In the genomic region with DNA sequence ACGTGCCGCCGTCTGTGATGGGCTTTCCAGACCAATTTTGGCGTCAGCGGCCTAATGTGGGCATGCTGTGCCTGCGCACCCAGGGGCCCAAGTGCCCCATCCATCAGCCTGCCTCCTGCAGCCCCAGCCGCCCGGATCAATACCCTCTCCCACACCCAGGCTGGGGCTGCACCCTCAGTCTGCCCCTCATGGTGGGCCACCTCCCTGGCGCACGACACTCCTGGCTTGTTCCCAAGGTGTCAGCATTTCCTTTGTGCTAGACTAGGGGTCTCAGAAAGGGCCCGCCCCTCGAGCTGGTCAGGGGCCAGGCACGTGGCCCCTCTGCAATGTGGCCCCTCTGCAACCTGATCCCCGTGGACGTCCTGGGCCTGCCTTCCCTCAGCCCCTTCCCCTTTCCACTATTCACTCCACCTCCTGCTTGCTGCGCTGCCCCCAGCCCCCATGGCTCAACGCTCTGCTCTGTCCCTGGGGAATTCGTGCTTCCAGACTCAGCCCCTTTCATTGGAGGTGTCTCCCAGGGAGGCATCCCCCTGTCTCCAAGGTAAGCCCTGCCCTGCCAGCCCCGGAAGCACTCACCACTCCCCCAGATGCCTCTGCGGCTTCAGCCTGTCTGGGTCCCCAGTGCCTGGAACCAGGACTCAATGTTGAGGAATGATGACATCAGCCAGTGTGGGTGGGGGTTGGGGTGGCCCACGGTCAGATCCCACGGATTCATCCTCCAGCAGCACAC, we compare ENCODE assay signal across 2 cellular contexts.
TF ChIP-seq lines count a peak whose summit lies in the region.

No MANE protein-coding gene starts in this region.

TF ChIP-seq in GM12891, 5 proteins besides CTCF, POLR2A, EP300 and RAD21:
- TF ChIP-seq POLR2AphosphoS5 (IDR thresholded peaks at IDR 0.05; ENCODE audit: low read depth, low read length) (no peak), TAF1 (IDR thresholded peaks at IDR 0.05; ENCODE audit: low read depth, low read length) (no peak), PAX5 (IDR thresholded peaks at IDR 0.05; ENCODE audit: insufficient read depth, low read length, severe bottlenecking) (no peak), POU2F2 (IDR thresholded peaks at IDR 0.05; ENCODE audit: low read depth, low read length) (no peak), SPI1 (IDR thresholded peaks at IDR 0.05; ENCODE audit: low read depth, low read length) (no peak)

TF ChIP-seq in H1, 55 proteins besides CTCF, POLR2A, EP300 and RAD21:
- TF ChIP-seq SP4 (IDR thresholded peaks at IDR 0.05; ENCODE audit: low read length) (no peak), ZNF274 (IDR thresholded peaks at IDR 0.05; ENCODE audit: borderline replicate concordance, extremely low read depth, low read length) (no peak), SIRT6 (IDR thresholded peaks at IDR 0.05; ENCODE audit: low read length) (no peak), RFX5 (IDR thresholded peaks at IDR 0.05; ENCODE audit: borderline replicate concordance, low read depth, low read length) (no peak), NANOG (IDR thresholded peaks at IDR 0.05; ENCODE audit: insufficient read depth, low read depth, low read length, poor library complexity, severe bottlenecking) (no peak), SUZ12 (IDR thresholded peaks at IDR 0.05; ENCODE audit: low read length) (no peak)
- TF ChIP-seq, protein P1, sequence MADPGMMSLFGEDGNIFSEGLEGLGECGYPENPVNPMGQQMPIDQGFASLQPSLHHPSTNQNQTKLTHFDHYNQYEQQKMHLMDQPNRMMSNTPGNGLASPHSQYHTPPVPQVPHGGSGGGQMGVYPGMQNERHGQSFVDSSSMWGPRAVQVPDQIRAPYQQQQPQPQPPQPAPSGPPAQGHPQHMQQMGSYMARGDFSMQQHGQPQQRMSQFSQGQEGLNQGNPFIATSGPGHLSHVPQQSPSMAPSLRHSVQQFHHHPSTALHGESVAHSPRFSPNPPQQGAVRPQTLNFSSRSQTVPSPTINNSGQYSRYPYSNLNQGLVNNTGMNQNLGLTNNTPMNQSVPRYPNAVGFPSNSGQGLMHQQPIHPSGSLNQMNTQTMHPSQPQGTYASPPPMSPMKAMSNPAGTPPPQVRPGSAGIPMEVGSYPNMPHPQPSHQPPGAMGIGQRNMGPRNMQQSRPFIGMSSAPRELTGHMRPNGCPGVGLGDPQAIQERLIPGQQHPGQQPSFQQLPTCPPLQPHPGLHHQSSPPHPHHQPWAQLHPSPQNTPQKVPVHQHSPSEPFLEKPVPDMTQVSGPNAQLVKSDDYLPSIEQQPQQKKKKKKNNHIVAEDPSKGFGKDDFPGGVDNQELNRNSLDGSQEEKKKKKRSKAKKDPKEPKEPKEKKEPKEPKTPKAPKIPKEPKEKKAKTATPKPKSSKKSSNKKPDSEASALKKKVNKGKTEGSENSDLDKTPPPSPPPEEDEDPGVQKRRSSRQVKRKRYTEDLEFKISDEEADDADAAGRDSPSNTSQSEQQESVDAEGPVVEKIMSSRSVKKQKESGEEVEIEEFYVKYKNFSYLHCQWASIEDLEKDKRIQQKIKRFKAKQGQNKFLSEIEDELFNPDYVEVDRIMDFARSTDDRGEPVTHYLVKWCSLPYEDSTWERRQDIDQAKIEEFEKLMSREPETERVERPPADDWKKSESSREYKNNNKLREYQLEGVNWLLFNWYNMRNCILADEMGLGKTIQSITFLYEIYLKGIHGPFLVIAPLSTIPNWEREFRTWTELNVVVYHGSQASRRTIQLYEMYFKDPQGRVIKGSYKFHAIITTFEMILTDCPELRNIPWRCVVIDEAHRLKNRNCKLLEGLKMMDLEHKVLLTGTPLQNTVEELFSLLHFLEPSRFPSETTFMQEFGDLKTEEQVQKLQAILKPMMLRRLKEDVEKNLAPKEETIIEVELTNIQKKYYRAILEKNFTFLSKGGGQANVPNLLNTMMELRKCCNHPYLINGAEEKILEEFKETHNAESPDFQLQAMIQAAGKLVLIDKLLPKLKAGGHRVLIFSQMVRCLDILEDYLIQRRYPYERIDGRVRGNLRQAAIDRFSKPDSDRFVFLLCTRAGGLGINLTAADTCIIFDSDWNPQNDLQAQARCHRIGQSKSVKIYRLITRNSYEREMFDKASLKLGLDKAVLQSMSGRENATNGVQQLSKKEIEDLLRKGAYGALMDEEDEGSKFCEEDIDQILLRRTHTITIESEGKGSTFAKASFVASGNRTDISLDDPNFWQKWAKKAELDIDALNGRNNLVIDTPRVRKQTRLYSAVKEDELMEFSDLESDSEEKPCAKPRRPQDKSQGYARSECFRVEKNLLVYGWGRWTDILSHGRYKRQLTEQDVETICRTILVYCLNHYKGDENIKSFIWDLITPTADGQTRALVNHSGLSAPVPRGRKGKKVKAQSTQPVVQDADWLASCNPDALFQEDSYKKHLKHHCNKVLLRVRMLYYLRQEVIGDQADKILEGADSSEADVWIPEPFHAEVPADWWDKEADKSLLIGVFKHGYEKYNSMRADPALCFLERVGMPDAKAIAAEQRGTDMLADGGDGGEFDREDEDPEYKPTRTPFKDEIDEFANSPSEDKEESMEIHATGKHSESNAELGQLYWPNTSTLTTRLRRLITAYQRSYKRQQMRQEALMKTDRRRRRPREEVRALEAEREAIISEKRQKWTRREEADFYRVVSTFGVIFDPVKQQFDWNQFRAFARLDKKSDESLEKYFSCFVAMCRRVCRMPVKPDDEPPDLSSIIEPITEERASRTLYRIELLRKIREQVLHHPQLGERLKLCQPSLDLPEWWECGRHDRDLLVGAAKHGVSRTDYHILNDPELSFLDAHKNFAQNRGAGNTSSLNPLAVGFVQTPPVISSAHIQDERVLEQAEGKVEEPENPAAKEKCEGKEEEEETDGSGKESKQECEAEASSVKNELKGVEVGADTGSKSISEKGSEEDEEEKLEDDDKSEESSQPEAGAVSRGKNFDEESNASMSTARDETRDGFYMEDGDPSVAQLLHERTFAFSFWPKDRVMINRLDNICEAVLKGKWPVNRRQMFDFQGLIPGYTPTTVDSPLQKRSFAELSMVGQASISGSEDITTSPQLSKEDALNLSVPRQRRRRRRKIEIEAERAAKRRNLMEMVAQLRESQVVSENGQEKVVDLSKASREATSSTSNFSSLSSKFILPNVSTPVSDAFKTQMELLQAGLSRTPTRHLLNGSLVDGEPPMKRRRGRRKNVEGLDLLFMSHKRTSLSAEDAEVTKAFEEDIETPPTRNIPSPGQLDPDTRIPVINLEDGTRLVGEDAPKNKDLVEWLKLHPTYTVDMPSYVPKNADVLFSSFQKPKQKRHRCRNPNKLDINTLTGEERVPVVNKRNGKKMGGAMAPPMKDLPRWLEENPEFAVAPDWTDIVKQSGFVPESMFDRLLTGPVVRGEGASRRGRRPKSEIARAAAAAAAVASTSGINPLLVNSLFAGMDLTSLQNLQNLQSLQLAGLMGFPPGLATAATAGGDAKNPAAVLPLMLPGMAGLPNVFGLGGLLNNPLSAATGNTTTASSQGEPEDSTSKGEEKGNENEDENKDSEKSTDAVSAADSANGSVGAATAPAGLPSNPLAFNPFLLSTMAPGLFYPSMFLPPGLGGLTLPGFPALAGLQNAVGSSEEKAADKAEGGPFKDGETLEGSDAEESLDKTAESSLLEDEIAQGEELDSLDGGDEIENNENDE (IDR thresholded peaks at IDR 0.05; ENCODE audit: insufficient replicate concordance, low read length) = no peak
- TF ChIP-seq, protein P2, sequence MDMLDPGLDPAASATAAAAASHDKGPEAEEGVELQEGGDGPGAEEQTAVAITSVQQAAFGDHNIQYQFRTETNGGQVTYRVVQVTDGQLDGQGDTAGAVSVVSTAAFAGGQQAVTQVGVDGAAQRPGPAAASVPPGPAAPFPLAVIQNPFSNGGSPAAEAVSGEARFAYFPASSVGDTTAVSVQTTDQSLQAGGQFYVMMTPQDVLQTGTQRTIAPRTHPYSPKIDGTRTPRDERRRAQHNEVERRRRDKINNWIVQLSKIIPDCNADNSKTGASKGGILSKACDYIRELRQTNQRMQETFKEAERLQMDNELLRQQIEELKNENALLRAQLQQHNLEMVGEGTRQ (IDR thresholded peaks at IDR 0.05; ENCODE audit: low read length) = no peak
- TF ChIP-seq, protein P3, sequence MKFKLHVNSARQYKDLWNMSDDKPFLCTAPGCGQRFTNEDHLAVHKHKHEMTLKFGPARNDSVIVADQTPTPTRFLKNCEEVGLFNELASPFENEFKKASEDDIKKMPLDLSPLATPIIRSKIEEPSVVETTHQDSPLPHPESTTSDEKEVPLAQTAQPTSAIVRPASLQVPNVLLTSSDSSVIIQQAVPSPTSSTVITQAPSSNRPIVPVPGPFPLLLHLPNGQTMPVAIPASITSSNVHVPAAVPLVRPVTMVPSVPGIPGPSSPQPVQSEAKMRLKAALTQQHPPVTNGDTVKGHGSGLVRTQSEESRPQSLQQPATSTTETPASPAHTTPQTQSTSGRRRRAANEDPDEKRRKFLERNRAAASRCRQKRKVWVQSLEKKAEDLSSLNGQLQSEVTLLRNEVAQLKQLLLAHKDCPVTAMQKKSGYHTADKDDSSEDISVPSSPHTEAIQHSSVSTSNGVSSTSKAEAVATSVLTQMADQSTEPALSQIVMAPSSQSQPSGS (IDR thresholded peaks at IDR 0.05; ENCODE audit: low read length) = no peak
